8 cellular contexts compared by ENCODE assay signal in genomic region chrX:46642145-46642544, GRCh38.
A peak's percentile ranks its signal among the peaks of the same experiment; 100 is the strongest.
DNase-seq lines count a peak whose midpoint lies in the region; ATAC-seq and TF ChIP-seq lines count a peak whose summit lies in the region.

No MANE protein-coding gene starts in this region.

- no peaks in the 10 kb centered on the region for H3K9me3 Mint-ChIP-seq in activated CD4-positive, alpha-beta T cell treated with anti-CD3 and anti-CD28 coated beads, Interleukin-2, amount 10 ng/mL, durations not matched to agents 24 days and 14 days

- ATAC-seq in lower lobe of right lung (peak; percentile 54 to 61), GM21447 (IDR thresholded peaks at IDR 0.05; ENCODE audit: unreplicated experiment) (no peak), GM18520 (IDR thresholded peaks at IDR 0.05; ENCODE audit: unreplicated experiment) (no peak)

- intact Hi-C loops in activated CD4-positive, alpha-beta T cell treated with anti-CD3 and anti-CD28 coated beads, Interleukin-2, amount 10 ng/mL, durations not matched to agents 24 days and 14 days (cut with micrococcal nuclease), result no loop called here
- intact Hi-C loops in lower lobe of right lung (cut with DNase I), result no loop called here

- H3K27me3 Mint-ChIP-seq in activated CD4-positive, alpha-beta T cell treated with anti-CD3 and anti-CD28 coated beads, Interleukin-2, amount 10 ng/mL, durations not matched to agents 24 days and 14 days, result no peaks in the 10 kb centered on the region

- H3K36me3 ChIP-seq in brain microvascular endothelial cell (replicated peaks) (no peaks in the 10 kb centered on the region), lower lobe of right lung (no peaks in the 10 kb centered on the region)

- H3K27ac ChIP-seq in brain microvascular endothelial cell (no peak overlapping the region), lower lobe of right lung (no peak overlapping the region)

- in situ Hi-C loops in brain microvascular endothelial cell (cut with HindIII; ENCODE audit: low pct_ligation_motif_present, low sequenced_read_pairs), result no loop called here

- H3K4me3 ChIP-seq in brain microvascular endothelial cell (ENCODE audit: low read depth, low read length), result no peak overlapping the region
- H3K4me3 ChIP-seq in lower lobe of right lung, result no peak overlapping the region

- H3K4me3 Mint-ChIP-seq in activated CD4-positive, alpha-beta T cell treated with anti-CD3 and anti-CD28 coated beads, Interleukin-2, amount 10 ng/mL, durations not matched to agents 24 days and 14 days, result no peak overlapping the region

- TF ChIP-seq CTCF in brain microvascular endothelial cell (IDR thresholded peaks at IDR 0.05; ENCODE audit: low read depth, low read length, missing control alignments) (peak; percentile 25), lower lobe of right lung (IDR thresholded peaks at IDR 0.05) (peak; percentile 34)

- H3K27me3 ChIP-seq in brain microvascular endothelial cell (replicated peaks) (no peaks in the 10 kb centered on the region), lower lobe of right lung (ENCODE audit: low read depth) (no peaks in the 10 kb centered on the region)

- DNase-seq in activated CD4-positive, alpha-beta T cell treated with anti-CD3 and anti-CD28 coated beads, Interleukin-2, amount 10 ng/mL, durations not matched to agents 24 days and 14 days, result peak; percentile 70
- no peak for DNase-seq in activated CD4-positive, alpha-beta T cell treated with anti-CD3 and anti-CD28 coated beads, Interleukin-2, amount 50 U/mL, for 4 hours
- DNase-seq in NCI-H1105 (lab: John Stamatoyannopoulos, UW) (peak; percentile 41), brain microvascular endothelial cell (no peak), lower lobe of right lung (no peak), retina (no peak)

- H3K9me3 ChIP-seq in lower lobe of right lung, result no peaks in the 10 kb centered on the region

- H3K36me3 Mint-ChIP-seq in activated CD4-positive, alpha-beta T cell treated with anti-CD3 and anti-CD28 coated beads, Interleukin-2, amount 10 ng/mL, durations not matched to agents 24 days and 14 days (ENCODE audit: low read depth), result peaks cover 24% of the 10 kb centered on the region

- H3K27ac Mint-ChIP-seq in activated CD4-positive, alpha-beta T cell treated with anti-CD3 and anti-CD28 coated beads, Interleukin-2, amount 10 ng/mL, durations not matched to agents 24 days and 14 days, result no peak overlapping the region

- peaks cover 12% of the 10 kb centered on the region for H3K4me1 Mint-ChIP-seq in activated CD4-positive, alpha-beta T cell treated with anti-CD3 and anti-CD28 coated beads, Interleukin-2, amount 10 ng/mL, durations not matched to agents 24 days and 14 days

- H3K4me1 ChIP-seq in lower lobe of right lung, result no peaks in the 10 kb centered on the region

Comparison
In these comparisons a context has a peak if more than half of its experiments do, and no peak if none do; other contexts are left out.
1. DNase-seq: peak in activated CD4-positive, alpha-beta T cell treated with anti-CD3 and anti-CD28 coated beads, Interleukin-2, amount 10 ng/mL, durations not matched to agents 24 days and 14 days (single experiment) and NCI-H1105 (single experiment); none in activated CD4-positive, alpha-beta T cell treated with anti-CD3 and anti-CD28 coated beads, Interleukin-2, amount 50 U/mL, for 4 hours (0 of 2), brain microvascular endothelial cell (single experiment), lower lobe of right lung (single experiment) and retina (single experiment).
2. ATAC-seq: peak in lower lobe of right lung (2 of 2); none in GM21447 (single experiment) and GM18520 (single experiment).